In genomic region chr9:6761306-6761705, GRCh38 we compare ENCODE assay signal across 23 cellular contexts. TPM values are rescaled to one million over a fixed set of nuclear protein-coding genes. Genes with fewer than 3 reads are reported as not detected.
DNase-seq lines count a peak whose midpoint lies in the region; ATAC-seq and TF ChIP-seq lines count a peak whose summit lies in the region.
"Had no signal": no experiment of that assay in that cellular context is flagged by ENCODE, and none has a peak within 500 bp of the region (broad histone marks: within the 10 kb centered on the region; RNA-seq: fewer than 3 reads in every experiment).

No MANE protein-coding gene starts in this region.

- H3F3A ChIP-seq in GM23338 (replicated peaks; ENCODE audit: low read depth) = peaks cover 20% of the 10 kb centered on the region
- H3F3A ChIP-seq in neural progenitor cell (ENCODE audit: low read depth) = peaks cover 36% of the 10 kb centered on the region

- H2AFZ ChIP-seq in GM23338 = no peak overlapping the region
- H2AFZ ChIP-seq in neural progenitor cell (replicated peaks) = no peak overlapping the region

- TF ChIP-seq CTCF in GM23338 (conservative IDR thresholded peaks at IDR 0.05; ENCODE audit: low read depth in 2 of 2) (no peak), brain (conservative IDR thresholded peaks at IDR 0.05) (no peak), neural progenitor cell (IDR thresholded peaks at IDR 0.05) (no peak), left ventricle myocardium inferior (IDR thresholded peaks at IDR 0.05; ENCODE audit: borderline replicate concordance) (no peak), gastrocnemius medialis (IDR thresholded peaks at IDR 0.05 in 4 of 5, conservative IDR thresholded peaks at IDR 0.05 in 1 of 5) (no peak)

- ATAC-seq in CD4-positive, CD25-positive, alpha-beta regulatory T cell (ENCODE audit: low read depth in 2 of 2) = no peak
- ATAC-seq in GM23338 (no peak), gastrocnemius medialis (no peak)

- H3K4me3 Mint-ChIP-seq in CD4-positive, CD25-positive, alpha-beta regulatory T cell = peak overlapping the region in 3 of 4 donors; percentile 9 to 66 (median 26)
- H3K4me3 Mint-ChIP-seq in GM23338 (no peak overlapping the region; the same call in 2 of the 3 replicates), brain (peak overlapping the region in 3 of 5 experiments; percentile 12 to 78 (median 63)), neural progenitor cell (peak overlapping the region; percentile 13)
- H3K4me3 Mint-ChIP-seq: activated naive CD4-positive, alpha-beta T cell treated with anti-CD3 and anti-CD28 coated beads for 36 hours had no signal

- H3K9me3 Mint-ChIP-seq in CD4-positive, CD25-positive, alpha-beta regulatory T cell = peaks cover 0 to 4% (median 3%) of the 10 kb centered on the region in 7 donors
- H3K9me3 Mint-ChIP-seq in GM23338 = no peaks in the 10 kb centered on the region
- H3K9me3 Mint-ChIP-seq in brain = peaks cover 0 to 6% (median 4%) of the 10 kb centered on the region in 5 experiments
- peaks cover 7% of the 10 kb centered on the region for H3K9me3 Mint-ChIP-seq in neural progenitor cell

- no peaks in the 10 kb centered on the region for H4K20me1 ChIP-seq in GM23338 (replicated peaks; ENCODE audit: insufficient read depth)
- H4K20me1 ChIP-seq in neural progenitor cell (ENCODE audit: low read depth) = no peaks in the 10 kb centered on the region

- H3K9me3 ChIP-seq in CD4-positive, CD25-positive, alpha-beta regulatory T cell (ENCODE audit: control insufficient read depth in 2 of 2, low read length in 2 of 2) = no peaks in the 10 kb centered on the region
- H3K9me3 ChIP-seq in neural progenitor cell (ENCODE audit: low read depth) = no peaks in the 10 kb centered on the region
- no peaks in the 10 kb centered on the region for H3K9me3 ChIP-seq in left ventricle myocardium inferior (replicated peaks)
- H3K9me3 ChIP-seq in gastrocnemius medialis = no peaks in the 10 kb centered on the region
- H3K9me3 ChIP-seq: thoracic aorta had no signal

- no peak overlapping the region for H3K4me3 ChIP-seq in CD4-positive, CD25-positive, alpha-beta regulatory T cell (ENCODE audit: low read depth, low read length)
- H3K4me3 ChIP-seq in GM23338 (no peak overlapping the region), neural progenitor cell (no peak overlapping the region), left ventricle myocardium inferior (no peak overlapping the region), gastrocnemius medialis (no peak overlapping the region)
- H3K4me3 ChIP-seq: thoracic aorta had no signal

- intact Hi-C loops in left ventricle myocardium inferior (cut with micrococcal nuclease) = no loop called here
- intact Hi-C loops in gastrocnemius medialis (cut with DNase I; ENCODE audit: low total_unique reads) = no loop called here

- H3K9me2 ChIP-seq in GM23338 (ENCODE audit: insufficient read depth) = no peaks in the 10 kb centered on the region

- H3K36me3 Mint-ChIP-seq in CD4-positive, CD25-positive, alpha-beta regulatory T cell = peaks cover 3% of the 10 kb centered on the region
- H3K36me3 Mint-ChIP-seq in GM23338 (ENCODE audit: low read depth) (peaks cover 5% of the 10 kb centered on the region; the same call in 2 of the 3 replicates), brain (peaks cover 11% of the 10 kb centered on the region), neural progenitor cell (no peaks in the 10 kb centered on the region)

- peak overlapping the region in 1 of 3 donors; percentile 33 for H3K27ac Mint-ChIP-seq in CD4-positive, CD25-positive, alpha-beta regulatory T cell
- H3K27ac Mint-ChIP-seq in GM23338 (0 out of 2 replicates have a peak overlapping the region, but pooled peaks have one; percentile 46), brain (no peak overlapping the region), neural progenitor cell (no peak overlapping the region)
- H3K27ac Mint-ChIP-seq: activated naive CD4-positive, alpha-beta T cell treated with anti-CD3 and anti-CD28 coated beads for 36 hours had no signal

- DNase-seq in CD4-positive, CD25-positive, alpha-beta regulatory T cell = no peak
- no peak for DNase-seq in GM23338 (ENCODE audit: low spot score)
- no peak for DNase-seq in neural progenitor cell (ENCODE audit: low spot score)
- no peak for DNase-seq in occipital lobe (lab: John Stamatoyannopoulos, UW)
- DNase-seq in left ventricle myocardium inferior = no peak
- DNase-seq in gastrocnemius medialis = no peak
- no peak for DNase-seq in NCI-H1048 (lab: John Stamatoyannopoulos, UW)
- DNase-seq: activated CD4-positive, alpha-beta T cell treated with anti-CD3 and anti-CD28 coated beads for 48 hours; activated naive CD4-positive, alpha-beta T cell treated with anti-CD3 and anti-CD28 coated beads for 36 hours; anterior cingulate cortex; caudate nucleus; EL; islet precursor cell; KG1; NCI-H1694; NCI-H526; retina; RPMI8226; stimulated activated CD4-positive, alpha-beta T cell treated with anti-CD3 and anti-CD28 coated beads, Interleukin-4, amount 100 ng/mL, for 24 hours; stimulated activated naive CD4-positive, alpha-beta T cell treated with Interleukin-2 at 50 U/mL for 16 hours had no signal

- H3K36me3 ChIP-seq in CD4-positive, CD25-positive, alpha-beta regulatory T cell (ENCODE audit: control insufficient read depth, insufficient read depth, low read length) = no peaks in the 10 kb centered on the region
- H3K36me3 ChIP-seq in GM23338 (ENCODE audit: insufficient read depth) (no peaks in the 10 kb centered on the region), neural progenitor cell (no peaks in the 10 kb centered on the region), left ventricle myocardium inferior (no peaks in the 10 kb centered on the region), gastrocnemius medialis (no peaks in the 10 kb centered on the region)
- H3K36me3 ChIP-seq: thoracic aorta had no signal

- no peak overlapping the region for H3K9ac ChIP-seq in neural progenitor cell

- no peak overlapping the region for H3K27ac ChIP-seq in CD4-positive, CD25-positive, alpha-beta regulatory T cell (ENCODE audit: insufficient read depth, low read length, poor library complexity, severe bottlenecking)
- no peak overlapping the region for H3K27ac ChIP-seq in GM23338 (ENCODE audit: low read depth)
- H3K27ac ChIP-seq in neural progenitor cell = no peak overlapping the region
- H3K27ac ChIP-seq in left ventricle myocardium inferior (replicated peaks) = no peak overlapping the region
- H3K27ac ChIP-seq in gastrocnemius medialis = no peak overlapping the region
- H3K27ac ChIP-seq: C4-2B, thoracic aorta had no signal

- H3K27me3 ChIP-seq in CD4-positive, CD25-positive, alpha-beta regulatory T cell (ENCODE audit: control insufficient read depth, insufficient read depth, low read length) = no peaks in the 10 kb centered on the region
- H3K27me3 ChIP-seq in GM23338 (ENCODE audit: insufficient read depth) (no peaks in the 10 kb centered on the region), neural progenitor cell (peaks cover 12% of the 10 kb centered on the region), left ventricle myocardium inferior (ENCODE audit: low read depth) (no peaks in the 10 kb centered on the region), gastrocnemius medialis (no peaks in the 10 kb centered on the region)

- peaks cover 37 to 65% (median 50%) of the 10 kb centered on the region in 4 donors for H3K4me1 Mint-ChIP-seq in CD4-positive, CD25-positive, alpha-beta regulatory T cell
- H3K4me1 Mint-ChIP-seq in GM23338 (peaks cover 50% of the 10 kb centered on the region), brain (peaks cover 43% of the 10 kb centered on the region), neural progenitor cell (peaks cover 16% of the 10 kb centered on the region)

- H3K27me3 Mint-ChIP-seq in CD4-positive, CD25-positive, alpha-beta regulatory T cell = peaks cover 9% of the 10 kb centered on the region
- peaks cover 16% of the 10 kb centered on the region for H3K27me3 Mint-ChIP-seq in GM23338 (ENCODE audit: insufficient read depth, low read depth, poor library complexity)
- peaks cover 10% of the 10 kb centered on the region for H3K27me3 Mint-ChIP-seq in brain
- H3K27me3 Mint-ChIP-seq in neural progenitor cell (ENCODE audit: insufficient read depth, low read depth) = peaks cover 14% of the 10 kb centered on the region

- in situ Hi-C loops in gastrocnemius medialis (cut with MboI; ENCODE audit: low sequenced_read_pairs in 4 of 4) = no loop called here

- H3K4me2 ChIP-seq in GM23338 (no peak overlapping the region), neural progenitor cell (no peak overlapping the region)

- H3K79me2 ChIP-seq in GM23338 (replicated peaks; ENCODE audit: insufficient read depth) (peaks cover 71% of the 10 kb centered on the region), neural progenitor cell (ENCODE audit: low read depth) (peaks cover 34% of the 10 kb centered on the region)

- TF ChIP-seq POLR2A in gastrocnemius medialis (IDR thresholded peaks at IDR 0.05) = no peak

- H3K4me1 ChIP-seq in CD4-positive, CD25-positive, alpha-beta regulatory T cell (ENCODE audit: control insufficient read depth, insufficient read depth, low read length, poor library complexity, severe bottlenecking) = peaks cover 23% of the 10 kb centered on the region
- H3K4me1 ChIP-seq in GM23338 (ENCODE audit: insufficient read depth) (peaks cover 53% of the 10 kb centered on the region), neural progenitor cell (peaks cover 4% of the 10 kb centered on the region), left ventricle myocardium inferior (peaks cover 59% of the 10 kb centered on the region), gastrocnemius medialis (peaks cover 22 to 23% of the 10 kb centered on the region in 2 donors)

TF ChIP-seq in GM23338, 12 proteins besides CTCF, POLR2A, EP300 and RAD21 (continues in another document):
- TF ChIP-seq JUNB (IDR thresholded peaks at IDR 0.05; ENCODE audit: unreplicated experiment) (no peak), EZH2 (IDR thresholded peaks at IDR 0.05; ENCODE audit: low read depth, unreplicated experiment) (no peak)

RNA-seq across cellular contexts. Expression of gene KDM4C, which starts 3.5 kb away (rescaled TPM):
- total RNA-seq in CD4-positive, CD25-positive, alpha-beta regulatory T cell = 99.0 TPM
- polyA plus RNA-seq in CD4-positive, CD25-positive, alpha-beta regulatory T cell = 10 to 100 TPM; 27.9 to 32.8 (median 30.0) TPM
- 36.0 and 43.8 TPM in 2 replicates for total RNA-seq in GM23338 (2014; rRNA removed; shearing (Covaris generic))
- polyA plus RNA-seq in GM23338 (2016; fragmentation: Nextera tagmentation; extraction: Ambion mirVana) = 6.9 and 12.0 TPM in 2 replicates
- polyA plus RNA-seq in brain (ENCODE audit: insufficient read depth, low read depth, low replicate concordance) = 9.6 TPM
- 11.1 TPM in 2 replicates for total RNA-seq in neural progenitor cell (ENCODE audit: low replicate concordance)
- total RNA-seq in occipital lobe = 57.4 TPM
- total RNA-seq in left ventricle myocardium inferior = 14.1 TPM
- 10 to 100 TPM in 2 of 4 donors, 1 to 10 TPM in 2; 7.7 to 23.3 (median 10.0) TPM for total RNA-seq in gastrocnemius medialis
